ENCODE assay signal across 13 cellular contexts in genomic region chr3:37183976-37184375, GRCh38. TPM values are rescaled to one million over a fixed set of nuclear protein-coding genes. Genes with fewer than 3 reads are reported as not detected.
A peak's percentile ranks its signal among the peaks of the same experiment; 100 is the strongest.
DNase-seq lines count a peak whose midpoint lies in the region; ATAC-seq and TF ChIP-seq lines count a peak whose summit lies in the region.
"Had no signal": no experiment of that assay in that cellular context is flagged by ENCODE, and none has a peak within 500 bp of the region (broad histone marks: within the 10 kb centered on the region; RNA-seq: fewer than 3 reads in every experiment).

No MANE protein-coding gene starts in this region.

- H3K36me3 ChIP-seq in PC-9 (ENCODE audit: low read depth) (no peaks in the 10 kb centered on the region; the same call in 1 of the 2 replicates), esophagus squamous epithelium (no peaks in the 10 kb centered on the region), mesenchymal stem cell (ENCODE audit: control insufficient read depth in 1 of 2, insufficient read depth in 2 of 2, low read depth in 1 of 2, low read length in 2 of 2) (no peaks in the 10 kb centered on the region), thyroid gland (no peaks in the 10 kb centered on the region), adrenal gland (replicated peaks in 1 of 2) (no peaks in the 10 kb centered on the region)
- H3K36me3 ChIP-seq: WERI-Rb-1 had no signal

- peak overlapping the region; percentile 59 for H3K4me2 ChIP-seq in PC-9
- H3K4me2 ChIP-seq in mesenchymal stem cell (ENCODE audit: low read length, poor library complexity, severe bottlenecking): no peak overlapping the region

- H3K27ac ChIP-seq in PC-9 (peak overlapping the region; percentile 75), esophagus squamous epithelium (peak overlapping the region; percentile 77 to 88 (median 84)), mesenchymal stem cell (ENCODE audit: low read length, poor library complexity, severe bottlenecking) (peak overlapping the region; percentile 28), thyroid gland (peak overlapping the region; percentile 38 to 75 (median 71)), adrenal gland (peak overlapping the region in 1 of 5 donors; percentile 4)
- H3K27ac ChIP-seq: WERI-Rb-1 had no signal

- H3K18ac ChIP-seq in mesenchymal stem cell (ENCODE audit: low read depth in 1 of 2, low read length in 2 of 2): no peak overlapping the region

- POLR2A ChIA-PET in PC-9 (lab: Charles Lee; ENCODE audit: unreplicated experiment): no interaction called here

- no peak overlapping the region for H2BK12ac ChIP-seq in mesenchymal stem cell (ENCODE audit: low read length in 2 of 2)

- TF ChIP-seq POLR2A in esophagus squamous epithelium (IDR thresholded peaks at IDR 0.05) (no peak), thyroid gland (IDR thresholded peaks at IDR 0.05) (no peak), adrenal gland (IDR thresholded peaks at IDR 0.05) (no peak)

- CTCF ChIA-PET in PC-9 (lab: Charles Lee): no interaction called here

- no peaks in the 10 kb centered on the region for H3K36me3 Mint-ChIP-seq in natural killer cell
- H3K36me3 Mint-ChIP-seq: immature natural killer cell had no signal

- H3K9me3 Mint-ChIP-seq in natural killer cell: no peaks in the 10 kb centered on the region
- H3K9me3 Mint-ChIP-seq: activated T-helper 17 cell treated with anti-CD3 and anti-CD28 coated beads, Interleukin-2, amount 50 U/mL, for 72 hours; immature natural killer cell had no signal

- H3K23ac ChIP-seq in mesenchymal stem cell (ENCODE audit: low read length in 2 of 2): no peak overlapping the region

- H3K4me1 Mint-ChIP-seq in natural killer cell: peaks cover 10% of the 10 kb centered on the region in 2 donors
- H3K4me1 Mint-ChIP-seq: activated T-helper 17 cell treated with anti-CD3 and anti-CD28 coated beads, Interleukin-2, amount 50 U/mL, for 72 hours had no signal

- no peak overlapping the region for H2BK15ac ChIP-seq in mesenchymal stem cell (ENCODE audit: low read depth, poor library complexity, severe bottlenecking)

- ATAC-seq in natural killer cell: no peak
- no peak for ATAC-seq in HG03095 (IDR thresholded peaks at IDR 0.05; ENCODE audit: unreplicated experiment)
- ATAC-seq: activated T-helper 17 cell treated with anti-CD3 and anti-CD28 coated beads, Interleukin-2, amount 50 U/mL, for 72 hours had no signal

- peaks cover 13% of the 10 kb centered on the region for H3K79me2 ChIP-seq in PC-9 (ENCODE audit: low read depth)

- no peaks in the 10 kb centered on the region for H4K20me1 ChIP-seq in PC-9 (ENCODE audit: insufficient read depth)

- H3K4me1 ChIP-seq in PC-9 (replicated peaks; ENCODE audit: insufficient read depth) (peaks cover 41% of the 10 kb centered on the region), esophagus squamous epithelium (peaks cover 16 to 63% (median 34%) of the 10 kb centered on the region in 3 donors), mesenchymal stem cell (ENCODE audit: control insufficient read depth, insufficient read depth, low read depth, low read length) (peaks cover 3% of the 10 kb centered on the region), thyroid gland (peaks cover 30 to 31% of the 10 kb centered on the region in 2 donors), adrenal gland (replicated peaks in 1 of 2) (peaks cover 0 to 24% of the 10 kb centered on the region in 2 donors)

- TF ChIP-seq CTCF in PC-9 (conservative IDR thresholded peaks at IDR 0.05): no peak
- TF ChIP-seq CTCF in esophagus squamous epithelium (IDR thresholded peaks at IDR 0.05): no peak
- TF ChIP-seq CTCF in thyroid gland (IDR thresholded peaks at IDR 0.05): no peak
- no peak for TF ChIP-seq CTCF in adrenal gland (IDR thresholded peaks at IDR 0.05)
- no peak for TF ChIP-seq CTCF in natural killer cell (IDR thresholded peaks at IDR 0.05)

- no peak overlapping the region for H3K4ac ChIP-seq in mesenchymal stem cell (ENCODE audit: low read depth in 1 of 2, low read length in 2 of 2)

- H2BK120ac ChIP-seq in mesenchymal stem cell (ENCODE audit: low read depth, low read length): no peak overlapping the region

- H3K27me3 Mint-ChIP-seq in natural killer cell (ENCODE audit: low read depth in 2 of 2): no peaks in the 10 kb centered on the region
- H3K27me3 Mint-ChIP-seq: activated T-helper 17 cell treated with anti-CD3 and anti-CD28 coated beads, Interleukin-2, amount 50 U/mL, for 72 hours had no signal

- peaks cover 20% of the 10 kb centered on the region for H3K79me1 ChIP-seq in mesenchymal stem cell (replicated peaks; ENCODE audit: low read length, poor library complexity, severe bottlenecking)

- H3F3A ChIP-seq in PC-9 (ENCODE audit: insufficient read depth, low read depth): peaks cover 32% of the 10 kb centered on the region

- H3K9ac ChIP-seq in mesenchymal stem cell (ENCODE audit: low read length): peak overlapping the region; percentile 83

- H4K91ac ChIP-seq in mesenchymal stem cell (ENCODE audit: low read length): no peak overlapping the region

- DNase-seq in PC-9 (no peak), esophagus squamous epithelium (lab: John Stamatoyannopoulos, UW) (no peak), mesenchymal stem cell (no peak), thyroid gland (peak; percentile 44 to 57), adrenal gland (no peak), natural killer cell (no peak), activated T-cell treated with anti-CD3 and anti-CD28 coated beads for 4 hours (no peak)
- DNase-seq: immature natural killer cell, NCI-H187, occipital lobe, WERI-Rb-1 had no signal

- H3K4me3 Mint-ChIP-seq in natural killer cell: no peak overlapping the region
- H3K4me3 Mint-ChIP-seq: activated T-helper 17 cell treated with anti-CD3 and anti-CD28 coated beads, Interleukin-2, amount 50 U/mL, for 72 hours; immature natural killer cell had no signal

- H3K9me3 ChIP-seq in PC-9 (ENCODE audit: insufficient read depth, low read depth): no peaks in the 10 kb centered on the region
- no peaks in the 10 kb centered on the region for H3K9me3 ChIP-seq in esophagus squamous epithelium
- no peaks in the 10 kb centered on the region for H3K9me3 ChIP-seq in mesenchymal stem cell (ENCODE audit: control insufficient read depth, low read length)
- H3K9me3 ChIP-seq in thyroid gland: no peaks in the 10 kb centered on the region
- no peaks in the 10 kb centered on the region for H3K9me3 ChIP-seq in adrenal gland (replicated peaks in 1 of 3)

- no TSS peak for BruUV-seq in PC-9 (replicated peaks; lab: Mats Ljungman, UMichigan)

- H3K4me3 ChIP-seq in PC-9 (no peak overlapping the region; the same call in 1 of the 2 replicates), esophagus squamous epithelium (peak overlapping the region in 1 of 4 donors; percentile 21), mesenchymal stem cell (ENCODE audit: insufficient read depth in 1 of 2, low read depth in 1 of 2, low read length in 2 of 2) (peak overlapping the region in 1 of 2 experiments; percentile 46), thyroid gland (replicated peaks in 1 of 3) (no peak overlapping the region), adrenal gland (no peak overlapping the region)

- H2AFZ ChIP-seq in PC-9 (no peak overlapping the region), mesenchymal stem cell (ENCODE audit: low read depth, low read length) (no peak overlapping the region)

- H3K27ac Mint-ChIP-seq in natural killer cell: no peak overlapping the region
- H3K27ac Mint-ChIP-seq: activated T-helper 17 cell treated with anti-CD3 and anti-CD28 coated beads, Interleukin-2, amount 50 U/mL, for 72 hours had no signal

- H2BK5ac ChIP-seq in mesenchymal stem cell (ENCODE audit: low read depth, low read length, poor library complexity, severe bottlenecking): no peak overlapping the region

- no peak overlapping the region for H4K8ac ChIP-seq in mesenchymal stem cell (ENCODE audit: low read length)

- no peak overlapping the region for H3K14ac ChIP-seq in mesenchymal stem cell (ENCODE audit: low read length in 2 of 2)

- no peak overlapping the region for H2AK5ac ChIP-seq in mesenchymal stem cell (ENCODE audit: low read length, severe bottlenecking)

- intact Hi-C loops in PC-9 (cut with micrococcal nuclease; ENCODE audit: unreplicated experiment): loop anchor here (1.0 to 2.0 kb wide), 3 partner anchors 37 to 191 kb away; partner anchors contain the start of genes EPM2AIP1 and MLH1
- intact Hi-C loops in esophagus squamous epithelium (cut with DNase I): no loop called here
- intact Hi-C loops in thyroid gland (cut with DNase I): no loop called here
- intact Hi-C loops in adrenal gland (cut with DNase I): no loop called here
- intact Hi-C loops in natural killer cell (cut with micrococcal nuclease): no loop called here

- no peaks in the 10 kb centered on the region for H3K27me3 ChIP-seq in PC-9 (ENCODE audit: insufficient read depth, low read depth)
- H3K27me3 ChIP-seq in esophagus squamous epithelium: no peaks in the 10 kb centered on the region
- no peaks in the 10 kb centered on the region for H3K27me3 ChIP-seq in mesenchymal stem cell (ENCODE audit: control insufficient read depth in 1 of 2, insufficient read depth in 1 of 2, low read length in 2 of 2)
- no peaks in the 10 kb centered on the region for H3K27me3 ChIP-seq in thyroid gland
- no peaks in the 10 kb centered on the region for H3K27me3 ChIP-seq in adrenal gland

- WGBS in esophagus squamous epithelium, 2 donors: 19 to 27% methylated on average over 5 of the region's 5 CpGs
- 96% methylated on average over 4 of the region's 5 CpGs for WGBS in mesenchymal stem cell
- 22 to 30% methylated on average over 5 of the region's 5 CpGs for WGBS in thyroid gland, 2 donors
- WGBS in adrenal gland, 4 donors: 60 to 80% (median 73%) methylated on average over 5 of the region's 5 CpGs

- no peaks in the 10 kb centered on the region for H3K9me2 ChIP-seq in PC-9 (ENCODE audit: insufficient read depth)

RNA-seq across cellular contexts. Expression of gene LRRFIP2, which starts 9.6 kb away (rescaled TPM):
- total RNA-seq in PC-9 (2021) (34.5 and 40.2 TPM in 2 replicates), esophagus squamous epithelium (10 to 100 TPM; 50.0 to 99.7 (median 87.8) TPM), thyroid gland (100 to 1,000 TPM in 1 of 4 donors, 10 to 100 TPM in 3; 86.4 to 147 (median 93.8) TPM), adrenal gland (100 to 1,000 TPM in 1 of 8 donors, 10 to 100 TPM in 7; 34.2 to 161 (median 50.2) TPM), natural killer cell (10 to 100 TPM; 49.0 to 86.1 (median 66.0) TPM)
- 50.9 TPM for polyA plus RNA-seq in mesenchymal stem cell (2013, experiment 1 of 2)
- 49.6 TPM for polyA plus RNA-seq in mesenchymal stem cell (2013, experiment 2 of 2)
- 10 to 100 TPM; 34.9 to 76.8 (median 39.4) TPM for polyA plus RNA-seq in adrenal gland

RNA-seq across cellular contexts. Expression of gene GOLGA4, which starts 59.1 kb away (rescaled TPM):
- 77.4 and 77.7 TPM in 2 replicates for total RNA-seq in PC-9 (2021)
- 10 to 100 TPM; 47.2 to 98.6 (median 76.8) TPM for total RNA-seq in esophagus squamous epithelium
- polyA plus RNA-seq in mesenchymal stem cell (2013, experiment 1 of 2): 75.0 TPM
- 75.6 TPM for polyA plus RNA-seq in mesenchymal stem cell (2013, experiment 2 of 2)
- total RNA-seq in thyroid gland: 100 to 1,000 TPM; 131 to 203 (median 150) TPM
- total RNA-seq in adrenal gland: 100 to 1,000 TPM in 3 of 8 donors, 10 to 100 TPM in 5; 62.5 to 114 (median 92.0) TPM
- 100 to 1,000 TPM in 1 of 3 donors, 10 to 100 TPM in 2; 24.2 to 104 (median 52.0) TPM for polyA plus RNA-seq in adrenal gland
- 10 to 100 TPM; 73.4 to 88.6 (median 80.0) TPM for total RNA-seq in natural killer cell

Comparison
In these comparisons a context has a peak if more than half of its experiments do, and no peak if none do; other contexts are left out.
1. DNase-seq: peak in thyroid gland (2 of 2); none in PC-9 (0 of 2), esophagus squamous epithelium (single experiment), mesenchymal stem cell (single experiment), adrenal gland (0 of 7), natural killer cell (single experiment) and activated T-cell treated with anti-CD3 and anti-CD28 coated beads for 4 hours (single experiment).